In the genomic region with DNA sequence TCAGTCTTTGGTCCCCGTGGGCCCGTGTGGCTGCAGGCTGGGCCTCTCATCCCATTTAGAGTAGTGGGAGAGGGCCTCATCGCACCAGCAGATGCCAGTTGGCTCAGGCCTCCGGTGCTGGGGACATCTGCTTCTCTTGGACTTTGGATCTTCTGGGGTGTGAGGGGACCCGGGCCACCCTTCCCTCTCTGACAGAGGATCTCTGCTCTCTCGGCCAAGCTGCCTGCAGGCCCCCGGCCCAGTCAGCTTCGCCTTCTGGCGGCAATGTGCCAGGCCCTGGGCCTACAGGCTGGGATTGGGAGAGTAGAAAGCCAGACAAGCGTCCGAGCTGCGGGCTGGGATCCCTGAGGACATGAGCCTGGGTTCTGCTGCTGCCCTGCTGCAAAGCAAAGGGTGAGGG, we compare ENCODE assay signal across 27 cellular contexts. TPM values are rescaled to one million over a fixed set of nuclear protein-coding genes. Genes with fewer than 3 reads are reported as not detected.
DNase-seq lines count a peak whose midpoint lies in the region; ATAC-seq and TF ChIP-seq lines count a peak whose summit lies in the region.
"Had no signal": no experiment of that assay in that cellular context is flagged by ENCODE, and none has a peak within 500 bp of the region (broad histone marks: within the 10 kb centered on the region; RNA-seq: fewer than 3 reads in every experiment).

No MANE protein-coding gene starts in this region.

- H3K27me3 ChIP-seq in right cardiac atrium (ENCODE audit: control insufficient read depth, insufficient read depth): no peaks in the 10 kb centered on the region
- peaks cover 44% of the 10 kb centered on the region for H3K27me3 ChIP-seq in osteoblast (ENCODE audit: insufficient read depth, low read length)
- peaks cover 5 to 75% (median 69%) of the 10 kb centered on the region in 7 donors for H3K27me3 ChIP-seq in heart right ventricle

- ATAC-seq in left ventricle myocardium superior (no peak), right cardiac atrium (no peak), GM19467 (IDR thresholded peaks at IDR 0.05; ENCODE audit: unreplicated experiment) (no peak), heart right ventricle (no peak), GM19324 (IDR thresholded peaks at IDR 0.05; ENCODE audit: low FRiP score, unreplicated experiment) (no peak)

- no peaks in the 10 kb centered on the region for H4K20me1 ChIP-seq in osteoblast (ENCODE audit: insufficient read depth, low read length)

- no peak overlapping the region for H2AFZ ChIP-seq in osteoblast (ENCODE audit: low read length)

- H3K4me2 ChIP-seq in osteoblast (ENCODE audit: insufficient read depth, low read length): no peak overlapping the region
- H3K4me2 ChIP-seq: KMS-11 had no signal

- H3K4me3 ChIP-seq in right cardiac atrium (ENCODE audit: low read length): no peak overlapping the region
- H3K4me3 ChIP-seq in osteoblast (ENCODE audit: insufficient read depth, low read length): no peak overlapping the region
- H3K4me3 ChIP-seq in heart right ventricle: no peak overlapping the region

- intact Hi-C loops in left ventricle myocardium superior (cut with micrococcal nuclease) (no loop called here), right cardiac atrium (cut with DNase I) (no loop called here), heart right ventricle (cut with DNase I) (no loop called here)

- H3K79me2 ChIP-seq in osteoblast (ENCODE audit: insufficient read depth, low read length): no peaks in the 10 kb centered on the region

- H3K27ac ChIP-seq in right cardiac atrium (ENCODE audit: low read length): no peak overlapping the region
- no peak overlapping the region for H3K27ac ChIP-seq in osteoblast (ENCODE audit: low read depth, low read length)
- no peak overlapping the region for H3K27ac ChIP-seq in heart right ventricle
- H3K27ac ChIP-seq: HL-60, KMS-11, RWPE1 had no signal

- DNase-seq in left ventricle myocardium superior (peak; percentile 14), right cardiac atrium (no peak), iPS-NIHi7 (ENCODE audit: extremely low spot score) (peak; percentile 7), osteoblast (ENCODE audit: insufficient read length, low spot score, missing footprints) (peak; percentile 63), heart right ventricle (no peak)
- DNase-seq: CD4-positive, CD25-positive, alpha-beta regulatory T cell; EL; GF-D8; HCEC 1CT; IMR-90; NCI-H1105; NCI-H1694; NCI-H2081; NCI-H2171; NCI-H345; NCI-H524; NCI-H774; NK-92 treated with Interleukin-12 subunit alpha and Interleukin-12 subunit beta, amount 100 ng/mL, for 24 hours; SHP77 treated with DMSO at 0.1 percent for 48 hours had no signal

- WGBS in right cardiac atrium: 84% methylated on average over 12 of the region's 12 CpGs
- 86 to 87% methylated on average over 12 of the region's 12 CpGs for WGBS in heart right ventricle, 2 donors

- H3K4me1 ChIP-seq in right cardiac atrium (ENCODE audit: control insufficient read depth, insufficient read depth, low read length) (no peaks in the 10 kb centered on the region), osteoblast (ENCODE audit: insufficient read depth, low read length) (no peaks in the 10 kb centered on the region), heart right ventricle (no peaks in the 10 kb centered on the region)

- TF ChIP-seq CTCF in osteoblast (IDR thresholded peaks at IDR 0.05; ENCODE audit: extremely low read depth, low read depth, low read length) (no peak), heart right ventricle (IDR thresholded peaks at IDR 0.05) (no peak)

- H3K36me3 ChIP-seq in osteoblast (ENCODE audit: insufficient read depth, low read length) (no peaks in the 10 kb centered on the region), heart right ventricle (no peaks in the 10 kb centered on the region)

- H3K9me3 ChIP-seq in right cardiac atrium (ENCODE audit: control insufficient read depth, low read length) (no peaks in the 10 kb centered on the region), osteoblast (ENCODE audit: low read depth, low read length) (no peaks in the 10 kb centered on the region), heart right ventricle (no peaks in the 10 kb centered on the region)

RNA-seq across cellular contexts. Expression of gene FGF3, which starts 15.0 kb away (rescaled TPM):
- total RNA-seq in left ventricle myocardium superior (not detected), right cardiac atrium (not detected), osteoblast (not detected in 2 replicates), heart right ventricle (not detected)
- polyA plus RNA-seq in right cardiac atrium (not detected), heart right ventricle (not detected)
- total RNA-seq: A673; CD4-positive, CD25-positive, alpha-beta regulatory T cell; HT1080; IMR-90 had no signal
- polyA plus RNA-seq: BJ; CD4-positive, CD25-positive, alpha-beta regulatory T cell; IMR-90 had no signal

RNA-seq across cellular contexts. Expression of gene FGF4, which starts 59.1 kb away (rescaled TPM):
- total RNA-seq in left ventricle myocardium superior (not detected), right cardiac atrium (not detected), osteoblast (not detected in 2 replicates), heart right ventricle (not detected)
- polyA plus RNA-seq in right cardiac atrium (not detected), heart right ventricle (not detected)
- total RNA-seq: A673; CD4-positive, CD25-positive, alpha-beta regulatory T cell; HT1080; IMR-90 had no signal
- polyA plus RNA-seq: BJ; CD4-positive, CD25-positive, alpha-beta regulatory T cell; IMR-90 had no signal

Comparison
In these comparisons a context has a peak if more than half of its experiments do, and no peak if none do; other contexts are left out.
1. DNase-seq: peak in left ventricle myocardium superior (single experiment), iPS-NIHi7 (single experiment) and osteoblast (single experiment); none in right cardiac atrium (0 of 3) and heart right ventricle (0 of 2).